ENCODE assay signal across 8 cellular contexts in the genomic region with DNA sequence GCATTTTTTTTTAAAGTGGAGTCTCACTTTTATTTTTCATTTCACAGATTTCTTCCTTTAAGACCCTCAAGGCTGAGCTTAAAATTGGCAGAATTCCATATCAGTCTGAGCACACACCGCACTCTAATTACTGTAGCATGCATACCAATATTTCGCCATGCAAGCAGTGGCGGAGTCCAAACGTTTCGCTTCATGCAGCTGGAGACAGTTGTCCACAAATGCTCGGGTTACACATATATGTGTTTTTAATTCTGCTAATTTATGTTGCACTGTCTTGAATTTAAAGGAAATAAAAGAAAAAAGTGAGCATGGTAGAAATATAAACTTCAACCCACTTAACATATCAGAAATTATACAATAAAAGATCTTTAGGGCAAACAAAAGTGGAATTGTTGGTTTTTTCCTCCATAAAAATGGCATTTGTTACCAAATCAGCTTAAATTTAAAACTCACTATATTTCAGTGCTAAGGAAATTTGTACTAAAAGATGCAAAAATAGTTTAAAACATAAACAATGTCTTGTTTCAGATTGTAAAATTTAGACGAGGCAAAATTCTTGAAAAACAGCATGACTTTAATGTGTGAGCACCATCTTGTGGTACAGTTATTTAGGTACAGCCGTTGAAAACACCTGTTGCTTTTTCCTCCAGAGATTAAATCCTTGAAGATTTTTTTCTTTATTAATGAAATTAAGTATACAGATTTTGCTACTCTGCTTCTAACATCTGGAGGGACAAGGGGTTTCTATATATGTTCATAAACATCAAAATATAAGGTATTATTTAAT. TPM values are rescaled to one million over a fixed set of nuclear protein-coding genes. Genes with fewer than 3 reads are reported as not detected.
DNase-seq lines count a peak whose midpoint lies in the region; ATAC-seq, FAIRE-seq and TF ChIP-seq lines count a peak whose summit lies in the region.

No MANE protein-coding gene starts in this region.

- H3K27me3 ChIP-seq in MG63: no peaks in the 10 kb centered on the region

- no peaks in the 10 kb centered on the region for H3K9me3 ChIP-seq in MG63

- peak overlapping the region; percentile 18 for H3K4me3 ChIP-seq in AG10803 (ENCODE audit: low read length)
- H3K4me3 ChIP-seq in MG63: no peak overlapping the region

- FAIRE-seq in TTC549 (lab: Jason Lieb, UNC): peak; percentile 94

- TF ChIP-seq CTCF in AG10803 (conservative IDR thresholded peaks at IDR 0.05; ENCODE audit: low read length): peak; percentile 76

- peak; percentile 56 for DNase-seq in AG10803 (ENCODE audit: low read depth)
- DNase-seq in NCI-H1417 (lab: John Stamatoyannopoulos, UW): peak; percentile 15 to 77 (median 19)
- peak; percentile 48 for DNase-seq in glomerular visceral epithelial cell (ENCODE audit: extremely low spot score)
- peak; percentile 50 for DNase-seq in retina
- no peak for DNase-seq in MG63

- ATAC-seq in GM18867 (IDR thresholded peaks at IDR 0.05; ENCODE audit: unreplicated experiment): peak; percentile 47
- no peak for ATAC-seq in HG02870 (IDR thresholded peaks at IDR 0.05; ENCODE audit: unreplicated experiment)

- H3K36me3 ChIP-seq in MG63: no peaks in the 10 kb centered on the region

RNA-seq across cellular contexts. Expression of gene KANSL1L, which starts 24.1 kb away (rescaled TPM):
- total RNA-seq in MG63 (2014; rRNA removed; shearing (Covaris generic); ENCODE audit: low replicate concordance): 1.7 and 3.5 TPM in 2 replicates

RNA-seq across cellular contexts. Expression of gene ACADL, which starts 30.0 kb away (rescaled TPM):
- not detected in 2 replicates for total RNA-seq in MG63 (2014; rRNA removed; shearing (Covaris generic); ENCODE audit: low replicate concordance)
